ENCODE assay signal across 1 cellular context in the genomic region with DNA sequence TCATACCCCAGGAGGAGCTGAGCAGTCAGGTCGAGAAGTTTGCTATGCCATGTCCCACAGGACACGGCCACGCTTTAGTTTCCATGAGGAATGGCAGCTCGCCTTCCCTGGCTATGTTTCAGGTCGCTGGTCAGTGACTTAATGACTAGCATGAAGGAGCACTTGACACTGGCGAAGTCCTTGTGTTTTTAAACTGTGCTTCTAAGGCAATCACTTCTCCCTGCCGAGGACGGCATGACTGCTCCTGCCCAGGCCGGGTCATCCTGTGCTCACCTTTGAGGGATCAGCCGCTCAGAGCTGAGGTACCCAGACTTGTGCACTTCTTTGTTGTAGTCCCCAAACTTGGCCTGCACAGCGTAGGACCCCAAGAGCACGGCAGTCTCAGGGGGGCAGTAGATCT.
TF ChIP-seq lines count a peak whose summit lies in the region.

No MANE protein-coding gene starts in this region.

TF ChIP-seq in HepG2, 621 proteins besides CTCF, POLR2A, EP300 and RAD21:
- no peak for TF ChIP-seq ATF1 (CRISPR knock-in tag; IDR thresholded peaks at IDR 0.05)
- TF ChIP-seq HES4 (CRISPR knock-in tag; IDR thresholded peaks at IDR 0.05; ENCODE audit: borderline replicate concordance) = no peak
- peak; percentile 29 for TF ChIP-seq RBM22 (optimal IDR thresholded peaks at IDR 0.05; ENCODE audit: low read length)
- no peak for TF ChIP-seq ZNF317 (CRISPR knock-in tag; IDR thresholded peaks at IDR 0.05)
- TF ChIP-seq PHB2 (IDR thresholded peaks at IDR 0.05; ENCODE audit: partially characterized antibody) = no peak
- TF ChIP-seq ZNF660 (CRISPR knock-in tag; IDR thresholded peaks at IDR 0.05; ENCODE audit: borderline replicate concordance, low read depth) = no peak
- TF ChIP-seq ZNF556 (CRISPR knock-in tag; IDR thresholded peaks at IDR 0.05; ENCODE audit: borderline replicate concordance) = no peak
